16 cellular contexts compared by ENCODE assay signal in the genomic region with DNA sequence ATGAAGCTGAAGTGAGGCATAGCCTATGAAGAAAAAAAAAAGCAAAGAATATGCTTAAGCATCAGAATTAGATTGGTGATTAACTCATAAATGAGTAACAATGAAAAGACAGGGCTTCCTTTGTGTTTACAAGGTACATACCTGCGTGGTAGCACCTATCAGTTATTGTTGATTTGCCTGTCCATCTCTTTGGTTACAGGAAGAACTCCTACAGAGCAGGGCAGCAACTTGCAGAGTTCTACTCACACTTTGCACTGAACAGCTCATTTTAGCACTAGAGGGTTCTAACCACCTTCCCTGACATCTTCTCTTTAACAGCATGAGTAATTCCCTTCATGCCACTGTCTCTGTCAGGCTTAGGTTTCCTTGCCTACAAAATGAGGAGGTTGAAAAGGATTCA.
DNase-seq lines count a peak whose midpoint lies in the region; ATAC-seq, FAIRE-seq and TF ChIP-seq lines count a peak whose summit lies in the region.
"Had no signal": no experiment of that assay in that cellular context is flagged by ENCODE, and none has a peak within 500 bp of the region (broad histone marks: within the 10 kb centered on the region; RNA-seq: fewer than 3 reads in every experiment).

No MANE protein-coding gene starts in this region.

- H3K36me3 ChIP-seq in keratinocyte (ENCODE audit: control insufficient read depth in 2 of 2, extremely low read depth in 1 of 2, insufficient read depth in 2 of 2, low read length in 2 of 2): no peaks in the 10 kb centered on the region
- H3K36me3 ChIP-seq in smooth muscle cell (ENCODE audit: low read depth): no peaks in the 10 kb centered on the region

- no peak overlapping the region for H3K4me3 Mint-ChIP-seq in activated T-helper 17 cell treated with anti-CD3 and anti-CD28 coated beads, Interleukin-2, amount 50 U/mL, for 72 hours
- H3K4me3 Mint-ChIP-seq: CD4-positive, CD25-positive, alpha-beta regulatory T cell had no signal

- H3K4me2 ChIP-seq in keratinocyte (ENCODE audit: control insufficient read depth, extremely low read depth, insufficient read depth, low read depth, low read length) (no peak overlapping the region), smooth muscle cell (no peak overlapping the region)

- H3K27me3 Mint-ChIP-seq in activated T-helper 17 cell treated with anti-CD3 and anti-CD28 coated beads, Interleukin-2, amount 50 U/mL, for 72 hours: no peaks in the 10 kb centered on the region
- H3K27me3 Mint-ChIP-seq: CD4-positive, CD25-positive, alpha-beta regulatory T cell had no signal

- dilution Hi-C loops in keratinocyte (cut with MboI; ENCODE audit: extremely low pct_ligation_motif_present, low sequenced_read_pairs): no loop called here

- H3K9me3 ChIP-seq in keratinocyte (ENCODE audit: control insufficient read depth, low read depth, low read length) (no peaks in the 10 kb centered on the region), smooth muscle cell (replicated peaks; ENCODE audit: low read depth) (no peaks in the 10 kb centered on the region)

- H3K27me3 ChIP-seq in keratinocyte (ENCODE audit: control insufficient read depth, extremely low read depth, insufficient read depth, low read length) (no peaks in the 10 kb centered on the region), smooth muscle cell (ENCODE audit: low read depth) (no peaks in the 10 kb centered on the region)

- H3K27ac Mint-ChIP-seq in activated T-helper 17 cell treated with anti-CD3 and anti-CD28 coated beads, Interleukin-2, amount 50 U/mL, for 72 hours: no peak overlapping the region

- H3K4me3 ChIP-seq in keratinocyte (ENCODE audit: control insufficient read depth in 2 of 3, extremely low read depth in 1 of 3, insufficient read depth in 2 of 3, low read depth in 1 of 3, low read length in 3 of 3) (no peak overlapping the region), smooth muscle cell (no peak overlapping the region)
- H3K4me3 ChIP-seq: GM12878 had no signal

- no peak for TF ChIP-seq CTCF in keratinocyte (optimal IDR thresholded peaks at IDR 0.05 in 1 of 3, IDR thresholded peaks at IDR 0.05 in 1 of 3, conservative IDR thresholded peaks at IDR 0.05 in 1 of 3; ENCODE audit: extremely low read depth in 1 of 3, insufficient read depth in 2 of 3, low read length in 3 of 3)
- TF ChIP-seq CTCF in smooth muscle cell (IDR thresholded peaks at IDR 0.05; ENCODE audit: borderline replicate concordance, insufficient read depth, poor library complexity, severe bottlenecking): no peak

- H3K27ac ChIP-seq in keratinocyte (ENCODE audit: control insufficient read depth, insufficient read depth, low read length): no peak overlapping the region
- H3K27ac ChIP-seq in smooth muscle cell (ENCODE audit: low read depth): peak overlapping the region; percentile 1

- no peaks in the 10 kb centered on the region for H3F3A ChIP-seq in smooth muscle cell (ENCODE audit: low read depth)

- H3K4me1 Mint-ChIP-seq in activated T-helper 17 cell treated with anti-CD3 and anti-CD28 coated beads, Interleukin-2, amount 50 U/mL, for 72 hours: no peaks in the 10 kb centered on the region
- H3K4me1 Mint-ChIP-seq: CD4-positive, CD25-positive, alpha-beta regulatory T cell had no signal

- H3K9ac ChIP-seq in keratinocyte (ENCODE audit: control insufficient read depth, extremely low read depth, insufficient read depth, low read length) (no peak overlapping the region), smooth muscle cell (ENCODE audit: low read depth) (no peak overlapping the region)

- H3K4me1 ChIP-seq in keratinocyte (ENCODE audit: control insufficient read depth, extremely low read depth, insufficient read depth, low read length) (no peaks in the 10 kb centered on the region), smooth muscle cell (ENCODE audit: low read depth) (no peaks in the 10 kb centered on the region)

- H3K9me3 Mint-ChIP-seq in activated T-helper 17 cell treated with anti-CD3 and anti-CD28 coated beads, Interleukin-2, amount 50 U/mL, for 72 hours: peaks cover 3% of the 10 kb centered on the region

- H2AFZ ChIP-seq in keratinocyte (ENCODE audit: control insufficient read depth, low read length) (peak overlapping the region; percentile 21), smooth muscle cell (ENCODE audit: low read depth) (no peak overlapping the region)

- H3K79me2 ChIP-seq in keratinocyte (ENCODE audit: control insufficient read depth, insufficient read depth, low read length): no peaks in the 10 kb centered on the region
- H3K79me2 ChIP-seq in smooth muscle cell (ENCODE audit: low read depth): no peaks in the 10 kb centered on the region

- DNase-seq in HT1080 (ENCODE audit: low read depth) (peak; percentile 7), keratinocyte (ENCODE audit: low read depth, low spot score) (peak; percentile 7), smooth muscle cell (lab: John Stamatoyannopoulos, UW; ENCODE audit: unreplicated experiment) (no peak), GOT3 (lab: John Stamatoyannopoulos, UW) (no peak), NCI-H187 (lab: John Stamatoyannopoulos, UW) (no peak)
- DNase-seq: CD4-positive, CD25-positive, alpha-beta regulatory T cell; DMS79; KBM-7; NCI-H1092; NCI-H1436; NCI-H1930 had no signal

- no peaks in the 10 kb centered on the region for H4K20me1 ChIP-seq in keratinocyte (ENCODE audit: control insufficient read depth, extremely low read depth, insufficient read depth, low read length)
- H4K20me1 ChIP-seq in smooth muscle cell (ENCODE audit: low read depth): no peaks in the 10 kb centered on the region

- peak; percentile 9 for ATAC-seq in activated T-helper 17 cell treated with anti-CD3 and anti-CD28 coated beads, Interleukin-2, amount 50 U/mL, for 72 hours (replicated peaks)
- ATAC-seq in HG03571 (IDR thresholded peaks at IDR 0.05; ENCODE audit: unreplicated experiment): no peak
- ATAC-seq: GM12878, Panc1 had no signal

- peak; percentile 86 for FAIRE-seq in keratinocyte (lab: Jason Lieb, UNC)
- FAIRE-seq: GM12878, H1 had no signal

- WGBS in smooth muscle cell (ENCODE audit: low lambda C conversion rate): 84% methylated on average over 1 of the region's 1 CpG

- H3K36me3 Mint-ChIP-seq in activated T-helper 17 cell treated with anti-CD3 and anti-CD28 coated beads, Interleukin-2, amount 50 U/mL, for 72 hours (ENCODE audit: low read depth): peaks cover 28% of the 10 kb centered on the region

- H3K9me1 ChIP-seq in keratinocyte (ENCODE audit: control insufficient read depth, extremely low read depth, insufficient read depth, low read length): no peaks in the 10 kb centered on the region

Comparison
In these comparisons a context has a peak if more than half of its experiments do, and no peak if none do; other contexts are left out.
1. DNase-seq: peak in HT1080 (single experiment) and keratinocyte (single experiment); none in smooth muscle cell (single experiment), GOT3 (single experiment) and NCI-H187 (0 of 2).